ENCODE assay signal across 9 cellular contexts in genomic region chr19:17468302-17469091, GRCh38. TPM values are rescaled to one million over a fixed set of nuclear protein-coding genes. Genes with fewer than 3 reads are reported as not detected.
A peak's percentile ranks its signal among the peaks of the same experiment; 100 is the strongest.
DNase-seq lines count a peak whose midpoint lies in the region; ATAC-seq, FAIRE-seq and TF ChIP-seq lines count a peak whose summit lies in the region.
"Had no signal": no experiment of that assay in that cellular context is flagged by ENCODE, and none has a peak within 500 bp of the region (broad histone marks: within the 10 kb centered on the region; RNA-seq: fewer than 3 reads in every experiment).

No MANE protein-coding gene starts in this region.

- H3K9me3 Mint-ChIP-seq in MCF 10A (ENCODE audit: unreplicated experiment), result no peaks in the 10 kb centered on the region

- peaks cover 39% of the 10 kb centered on the region for H3K4me1 Mint-ChIP-seq in MCF 10A (ENCODE audit: insufficient read depth, unreplicated experiment)

- H3K79me2 ChIP-seq in Loucy (ENCODE audit: insufficient read depth, low read length) (peaks cover 3% of the 10 kb centered on the region; the same call in 1 of the 2 replicates), keratinocyte (ENCODE audit: control insufficient read depth, insufficient read depth, low read length) (peaks cover 13% of the 10 kb centered on the region)

- peak overlapping the region; percentile 91 for H3K4me3 Mint-ChIP-seq in MCF 10A (ENCODE audit: unreplicated experiment)

- peak overlapping the region; percentile 90 for H3K27ac ChIP-seq in keratinocyte (ENCODE audit: control insufficient read depth, insufficient read depth, low read length)
- peak overlapping the region; percentile 93 for H3K27ac ChIP-seq in substantia nigra (ENCODE audit: low read depth, low read length, poor library complexity, severe bottlenecking)

- FAIRE-seq in keratinocyte (lab: Jason Lieb, UNC), result no peak

- H3F3A ChIP-seq in Loucy (ENCODE audit: low read depth), result no peaks in the 10 kb centered on the region; the same call in 1 of the 2 replicates

- H3K4me2 ChIP-seq in Loucy (ENCODE audit: low read depth, low read length, poor library complexity, severe bottlenecking), result peak overlapping the region; percentile 78
- peak overlapping the region; percentile 96 for H3K4me2 ChIP-seq in keratinocyte (ENCODE audit: control insufficient read depth, extremely low read depth, insufficient read depth, low read depth, low read length)

- dilution Hi-C loops in keratinocyte (cut with MboI; ENCODE audit: extremely low pct_ligation_motif_present, low sequenced_read_pairs), result no loop called here

- no peaks in the 10 kb centered on the region for H3K36me3 Mint-ChIP-seq in MCF 10A (ENCODE audit: insufficient read depth, unreplicated experiment)

- peak overlapping the region; percentile 98; the same call in 1 of the 2 replicates for H2AFZ ChIP-seq in Loucy (ENCODE audit: low read length)
- H2AFZ ChIP-seq in keratinocyte (ENCODE audit: control insufficient read depth, low read length), result peak overlapping the region; percentile 89

- DNase-seq in MCF 10A (ENCODE audit: unreplicated experiment) (no peak), keratinocyte (ENCODE audit: low read depth, low spot score) (peak; percentile 40), substantia nigra (lab: John Stamatoyannopoulos, UW) (peak in 43 of 49 donors; percentile 26 to 82 (median 56))
- DNase-seq in activated CD4-positive, alpha-beta T cell treated with anti-CD3 and anti-CD28 coated beads for 1 hour, result no peak

- H3K27me3 ChIP-seq in Loucy (ENCODE audit: insufficient read depth, low read length, poor library complexity, severe bottlenecking) (no peaks in the 10 kb centered on the region), keratinocyte (ENCODE audit: control insufficient read depth, extremely low read depth, insufficient read depth, low read length) (no peaks in the 10 kb centered on the region)

- TF ChIP-seq CTCF in Loucy (conservative IDR thresholded peaks at IDR 0.05; ENCODE audit: low read length), result no peak
- TF ChIP-seq CTCF in MCF 10A (IDR thresholded peaks at IDR 0.05; ENCODE audit: unreplicated experiment), result no peak
- no peak for TF ChIP-seq CTCF in keratinocyte (optimal IDR thresholded peaks at IDR 0.05 in 1 of 3, IDR thresholded peaks at IDR 0.05 in 1 of 3, conservative IDR thresholded peaks at IDR 0.05 in 1 of 3; ENCODE audit: extremely low read depth in 1 of 3, insufficient read depth in 2 of 3, low read length in 3 of 3)

- H3K4me1 ChIP-seq in Loucy (ENCODE audit: insufficient read depth, low read length, poor library complexity, severe bottlenecking) (peaks cover 25% of the 10 kb centered on the region), keratinocyte (ENCODE audit: control insufficient read depth, extremely low read depth, insufficient read depth, low read length) (peaks cover 26% of the 10 kb centered on the region)

- intact Hi-C loops in MCF 10A (cut with micrococcal nuclease), result loop anchor here (5.0 to 10.0 kb wide), 3 partner anchors 299 to 404 kb away; partner anchors contain the start of gene RPL18A

- CTCF ChIA-PET in MCF 10A (lab: Yijun Ruan, JAX), result interaction anchor here (0.6 to 1.4 kb wide), 8 partner anchors 28 to 131 kb away, joined by 3 to 4 read pairs (median 4); partner anchors contain the start of genes GTPBP3 and PGLS

- no peaks in the 10 kb centered on the region for H3K9me1 ChIP-seq in keratinocyte (ENCODE audit: control insufficient read depth, extremely low read depth, insufficient read depth, low read length)

- no peaks in the 10 kb centered on the region for H3K9me2 ChIP-seq in Loucy (replicated peaks; ENCODE audit: low read depth, low read length)

- H3K9ac ChIP-seq in Loucy (ENCODE audit: low read depth, low read length, poor library complexity, severe bottlenecking), result no peak overlapping the region
- H3K9ac ChIP-seq in keratinocyte (ENCODE audit: control insufficient read depth, extremely low read depth, insufficient read depth, low read length), result peak overlapping the region; percentile 83

- BruUV-seq in MCF 10A (replicated peaks; lab: Mats Ljungman, UMichigan), result no TSS peak

- H3K36me3 ChIP-seq in Loucy (ENCODE audit: insufficient read depth, low read length) (no peaks in the 10 kb centered on the region), keratinocyte (ENCODE audit: control insufficient read depth in 2 of 2, extremely low read depth in 1 of 2, insufficient read depth in 2 of 2, low read length in 2 of 2) (no peaks in the 10 kb centered on the region)

- H3K9me3 ChIP-seq in Loucy (ENCODE audit: insufficient read depth, low read depth, low read length), result no peaks in the 10 kb centered on the region
- H3K9me3 ChIP-seq in keratinocyte (ENCODE audit: control insufficient read depth, low read depth, low read length), result no peaks in the 10 kb centered on the region
- H3K9me3 ChIP-seq: mucosa of descending colon had no signal

- no peaks in the 10 kb centered on the region for H3K27me3 Mint-ChIP-seq in MCF 10A (ENCODE audit: insufficient read depth, unreplicated experiment)

- POLR2A ChIA-PET in MCF 10A (lab: Yijun Ruan, JAX), result interaction anchor here (0.7 to 1.9 kb wide), 9 partner anchors 11 to 659 kb away, joined by 3 to 8 read pairs (median 3); partner anchors contain the start of genes CCDC124, MVB12A and PGLS

- H4K20me1 ChIP-seq in Loucy (ENCODE audit: insufficient read depth, low read length, poor library complexity, severe bottlenecking) (no peaks in the 10 kb centered on the region), keratinocyte (ENCODE audit: control insufficient read depth, extremely low read depth, insufficient read depth, low read length) (no peaks in the 10 kb centered on the region)

- H3K27ac Mint-ChIP-seq in MCF 10A (ENCODE audit: low read depth, unreplicated experiment), result peak overlapping the region; percentile 97

- H3K4me3 ChIP-seq in Loucy (ENCODE audit: low read length, poor library complexity, severe bottlenecking), result peak overlapping the region; percentile 82
- peak overlapping the region; percentile 66 to 74 (median 67) for H3K4me3 ChIP-seq in keratinocyte (ENCODE audit: control insufficient read depth in 2 of 3, extremely low read depth in 1 of 3, insufficient read depth in 2 of 3, low read depth in 1 of 3, low read length in 3 of 3)
- H3K4me3 ChIP-seq: mucosa of descending colon had no signal

- ATAC-seq in HG03135 (IDR thresholded peaks at IDR 0.05; ENCODE audit: unreplicated experiment) (no peak), HG02623 (IDR thresholded peaks at IDR 0.05; ENCODE audit: unreplicated experiment) (no peak)

RNA-seq across cellular contexts. Expression of gene SLC27A1, which starts 1.8 kb away (rescaled TPM):
- total RNA-seq in MCF 10A (2022), result 3.4 and 5.0 TPM in 2 replicates
- 8.4 to 12.6 TPM (median 11.7 TPM) in 3 replicates for polyA plus RNA-seq in keratinocyte
- 2.0 TPM for polyA plus RNA-seq in keratinocyte (2011; ENCODE audit: low read depth)
- polyA plus RNA-seq in keratinocyte (2011; cell fraction: cytosol; rRNA removed), result 4.7 and 8.4 TPM in 2 replicates
- 28.1 and 38.7 TPM in 2 replicates for polyA plus RNA-seq in keratinocyte (2011; cell fraction: nucleus; rRNA removed)
- polyA plus RNA-seq in keratinocyte (2012; ENCODE audit: low replicate concordance), result 6.2 and 16.0 TPM in 2 replicates
- 7.9 to 23.1 TPM (median 12.0 TPM) in 3 replicates for polyA minus RNA-seq in keratinocyte
- 31.8 TPM for polyA minus RNA-seq in keratinocyte (2011; cell fraction: cytosol; rRNA and poly(A)+ RNA removed)
- 23.7 and 24.8 TPM in 2 replicates for polyA minus RNA-seq in keratinocyte (2011; cell fraction: nucleus; rRNA and poly(A)+ RNA removed)

RNA-seq across cellular contexts. Expression of gene NXNL1, which starts 7.8 kb away (rescaled TPM):
- not detected in 2 replicates for total RNA-seq in MCF 10A (2022)
- not detected in 3 replicates for polyA plus RNA-seq in keratinocyte
- not detected for polyA plus RNA-seq in keratinocyte (2011; ENCODE audit: low read depth)
- polyA plus RNA-seq in keratinocyte (2011; cell fraction: cytosol; rRNA removed), result not detected in 2 replicates
- not detected in 2 replicates for polyA plus RNA-seq in keratinocyte (2011; cell fraction: nucleus; rRNA removed)
- not detected in 2 replicates for polyA plus RNA-seq in keratinocyte (2012; ENCODE audit: low replicate concordance)
- not detected in 3 replicates for polyA minus RNA-seq in keratinocyte
- polyA minus RNA-seq in keratinocyte (2011; cell fraction: cytosol; rRNA and poly(A)+ RNA removed), result not detected
- not detected in 2 replicates for polyA minus RNA-seq in keratinocyte (2011; cell fraction: nucleus; rRNA and poly(A)+ RNA removed)
- total RNA-seq: M059J, mucosa of descending colon had no signal

RNA-seq across cellular contexts. Expression of gene TMEM221, which starts 20.0 kb away (rescaled TPM):
- not detected in 2 replicates for total RNA-seq in MCF 10A (2022)
- 0.04 to 0.08 TPM (median 0.06 TPM) in 3 replicates for polyA plus RNA-seq in keratinocyte
- not detected for polyA plus RNA-seq in keratinocyte (2011; ENCODE audit: low read depth)
- 0.04 and 0.09 TPM in 2 replicates for polyA plus RNA-seq in keratinocyte (2011; cell fraction: cytosol; rRNA removed)
- polyA plus RNA-seq in keratinocyte (2011; cell fraction: nucleus; rRNA removed), result 0.16 and 0.27 TPM in 2 replicates
- 0.10 and 0.25 TPM in 2 replicates for polyA plus RNA-seq in keratinocyte (2012; ENCODE audit: low replicate concordance)
- polyA minus RNA-seq in keratinocyte, result 0.16 TPM in 1 of 3 replicates, not detected in the others
- not detected for polyA minus RNA-seq in keratinocyte (2011; cell fraction: cytosol; rRNA and poly(A)+ RNA removed)
- polyA minus RNA-seq in keratinocyte (2011; cell fraction: nucleus; rRNA and poly(A)+ RNA removed), result not detected in 2 replicates

RNA-seq across cellular contexts. Expression of gene PGLS, which starts 43.0 kb away (rescaled TPM):
- 115 and 143 TPM in 2 replicates for total RNA-seq in MCF 10A (2022)
- polyA plus RNA-seq in keratinocyte, result 30.2 to 71.5 TPM (median 33.8 TPM) in 3 replicates
- polyA plus RNA-seq in keratinocyte (2011; ENCODE audit: low read depth), result 20.0 TPM
- polyA plus RNA-seq in keratinocyte (2011; cell fraction: cytosol; rRNA removed), result 38.8 and 91.8 TPM in 2 replicates
- 27.2 and 39.9 TPM in 2 replicates for polyA plus RNA-seq in keratinocyte (2011; cell fraction: nucleus; rRNA removed)
- 66.1 and 69.7 TPM in 2 replicates for polyA plus RNA-seq in keratinocyte (2012; ENCODE audit: low replicate concordance)
- 35.5 to 82.7 TPM (median 71.2 TPM) in 3 replicates for polyA minus RNA-seq in keratinocyte
- 129 TPM for polyA minus RNA-seq in keratinocyte (2011; cell fraction: cytosol; rRNA and poly(A)+ RNA removed)
- polyA minus RNA-seq in keratinocyte (2011; cell fraction: nucleus; rRNA and poly(A)+ RNA removed), result 16.9 and 18.0 TPM in 2 replicates

RNA-seq across cellular contexts. Expression of gene MVB12A, which starts 48.6 kb away (rescaled TPM):
- total RNA-seq in MCF 10A (2022), result 47.7 and 51.1 TPM in 2 replicates
- polyA plus RNA-seq in keratinocyte, result 23.3 to 36.6 TPM (median 33.0 TPM) in 3 replicates
- polyA plus RNA-seq in keratinocyte (2011; ENCODE audit: low read depth), result 9.5 TPM
- 17.9 and 36.2 TPM in 2 replicates for polyA plus RNA-seq in keratinocyte (2011; cell fraction: cytosol; rRNA removed)
- polyA plus RNA-seq in keratinocyte (2011; cell fraction: nucleus; rRNA removed), result 21.8 and 31.9 TPM in 2 replicates
- 26.7 and 44.0 TPM in 2 replicates for polyA plus RNA-seq in keratinocyte (2012; ENCODE audit: low replicate concordance)
- polyA minus RNA-seq in keratinocyte, result 10.8 to 34.4 TPM (median 16.2 TPM) in 3 replicates
- 29.9 TPM for polyA minus RNA-seq in keratinocyte (2011; cell fraction: cytosol; rRNA and poly(A)+ RNA removed)
- polyA minus RNA-seq in keratinocyte (2011; cell fraction: nucleus; rRNA and poly(A)+ RNA removed), result 8.5 and 10.2 TPM in 2 replicates

Comparison
In these comparisons a context has a peak if more than half of its experiments do, and no peak if none do; other contexts are left out.
1. DNase-seq: peak in keratinocyte (single experiment) and substantia nigra (43 of 49); none in MCF 10A (single experiment) and activated CD4-positive, alpha-beta T cell treated with anti-CD3 and anti-CD28 coated beads for 1 hour (single experiment).